8 cellular contexts compared by ENCODE assay signal in the genomic region with DNA sequence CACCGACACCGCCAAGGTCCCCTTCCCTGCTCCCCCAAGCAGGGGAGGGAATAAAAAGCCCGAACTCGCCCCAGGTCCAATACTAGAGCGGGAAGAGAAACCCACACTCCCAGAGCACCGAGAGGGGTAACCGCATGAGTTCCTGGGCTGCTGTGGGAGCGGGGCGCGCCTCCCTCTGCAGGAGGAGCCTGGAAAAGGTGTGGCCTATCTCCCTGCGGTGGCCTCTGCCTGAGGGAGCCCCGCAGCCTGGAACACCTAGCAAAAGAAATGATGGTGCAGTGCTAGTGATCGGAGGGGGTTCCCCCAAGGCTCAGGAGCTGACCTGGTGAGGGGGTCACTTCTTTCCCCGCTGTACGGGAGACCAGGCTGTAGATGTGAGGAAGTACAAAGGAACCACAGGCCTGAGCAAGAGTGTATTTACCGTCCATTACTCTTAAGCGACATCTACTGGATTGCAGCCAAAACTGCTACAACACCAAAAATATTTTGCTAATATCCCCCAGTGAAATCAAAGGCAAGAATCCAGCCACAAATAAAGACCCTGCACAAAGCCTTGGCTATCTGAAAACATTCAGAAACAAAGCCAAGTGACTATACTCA.
A peak's percentile ranks its signal among the peaks of the same experiment; 100 is the strongest.
DNase-seq lines count a peak whose midpoint lies in the region; ATAC-seq lines count a peak whose summit lies in the region.
"Not testable (repeated sequence)": the region's sequence is repeated elsewhere in the genome, so short reads cannot be mapped to it uniquely, and the experiment has no call there.

No MANE protein-coding gene starts in this region.

- not testable (repeated sequence) for H3K4me1 Mint-ChIP-seq in central memory CD8-positive, alpha-beta T cell; stimulated activated memory B cell treated with anti-CD40 and anti-IgM and Interleukin-4, amounts not matched to agents 10 μg/mL and 1 μg/mL and 100 μg/mL, for 72 hours

- H3K36me3 Mint-ChIP-seq in central memory CD8-positive, alpha-beta T cell (ENCODE audit: insufficient read depth); stimulated activated memory B cell treated with anti-CD40 and anti-IgM and Interleukin-4, amounts not matched to agents 10 μg/mL and 1 μg/mL and 100 μg/mL, for 72 hours: not testable (repeated sequence)

- H3K27me3 Mint-ChIP-seq in central memory CD8-positive, alpha-beta T cell; stimulated activated memory B cell treated with anti-CD40 and anti-IgM and Interleukin-4, amounts not matched to agents 10 μg/mL and 1 μg/mL and 100 μg/mL, for 72 hours: not testable (repeated sequence)

- DNase-seq in central memory CD8-positive, alpha-beta T cell (ENCODE audit: low spot score in 2 of 2): not testable (repeated sequence)

- H3K4me3 Mint-ChIP-seq in central memory CD8-positive, alpha-beta T cell; stimulated activated memory B cell treated with anti-CD40 and anti-IgM and Interleukin-4, amounts not matched to agents 10 μg/mL and 1 μg/mL and 100 μg/mL, for 72 hours: not testable (repeated sequence)

- ATAC-seq in GM18519 (IDR thresholded peaks at IDR 0.05; ENCODE audit: low FRiP score, unreplicated experiment) (peak; percentile 84), GM19397 (IDR thresholded peaks at IDR 0.05; ENCODE audit: unreplicated experiment) (peak; percentile 88), GM21717 (IDR thresholded peaks at IDR 0.05; ENCODE audit: unreplicated experiment) (peak; percentile 94), HG02938 (IDR thresholded peaks at IDR 0.05; ENCODE audit: unreplicated experiment) (peak; percentile 78), HG03196 (IDR thresholded peaks at IDR 0.05; ENCODE audit: unreplicated experiment) (peak; percentile 59), SK-N-SH treated with all-trans-retinoic acid at 6 μM for 48 hours (peak; percentile 90)
- ATAC-seq in central memory CD8-positive, alpha-beta T cell (replicated peaks; ENCODE audit: extremely low read depth, poor library complexity, severe bottlenecking): peak; percentile 71
- peak; percentile 47 for ATAC-seq in stimulated activated memory B cell treated with anti-CD40 and anti-IgM and Interleukin-4, amounts not matched to agents 10 μg/mL and 1 μg/mL and 100 μg/mL, for 72 hours

- not testable (repeated sequence) for H3K9me3 Mint-ChIP-seq in central memory CD8-positive, alpha-beta T cell; stimulated activated memory B cell treated with anti-CD40 and anti-IgM and Interleukin-4, amounts not matched to agents 10 μg/mL and 1 μg/mL and 100 μg/mL, for 72 hours

- not testable (repeated sequence) for H3K27ac Mint-ChIP-seq in central memory CD8-positive, alpha-beta T cell (ENCODE audit: low read depth); stimulated activated memory B cell treated with anti-CD40 and anti-IgM and Interleukin-4, amounts not matched to agents 10 μg/mL and 1 μg/mL and 100 μg/mL, for 72 hours
